8 cellular contexts compared by ENCODE assay signal in genomic region chr9:111038336-111039202, GRCh38.
A peak's percentile ranks its signal among the peaks of the same experiment; 100 is the strongest.
DNase-seq lines count a peak whose midpoint lies in the region; ATAC-seq lines count a peak whose summit lies in the region.

Gene LPAR1, minus strand, starts transcription at chr9:111038470. Its CDS starts 66,353 bp downstream, at chr9:110972117.

- H3K4me3 ChIP-seq in iPS-18a (ENCODE audit: low read length): peak within 1 kb of the TSS; percentile 69

- DNase-seq in HK-2 (ENCODE audit: unreplicated experiment): peak; percentile 39
- peak; percentile 77 for DNase-seq in astrocyte of the hippocampus (ENCODE audit: low read depth, low spot score)
- DNase-seq in retina: peak; percentile 72
- no peak for DNase-seq in stimulated activated CD4-positive, alpha-beta T cell treated with anti-CD3 and anti-CD28 coated beads, Interleukin-2, amount 100 ng/mL, for 24 hours
- DNase-seq in NCI-H345 (lab: John Stamatoyannopoulos, UW): no peak
- DNase-seq in NCI-H774 (lab: John Stamatoyannopoulos, UW): no peak

- H3K4me1 ChIP-seq in iPS-18a (ENCODE audit: control insufficient read depth, low read depth, low read length): peaks cover 9% of the 10 kb centered on the region

- peak within 1 kb of the TSS; percentile 23 for H3K9ac ChIP-seq in iPS-18a (ENCODE audit: low read length)

- H3K36me3 ChIP-seq in iPS-18a (ENCODE audit: control insufficient read depth, low read depth, low read length): no peaks in the 10 kb centered on the region

- peaks cover 37% of the 10 kb centered on the region for H3K27me3 ChIP-seq in iPS-18a (ENCODE audit: control insufficient read depth, insufficient read depth, low read length)

- H3K9me3 ChIP-seq in iPS-18a (ENCODE audit: control insufficient read depth, low read depth, low read length): no peaks in the 10 kb centered on the region

- ATAC-seq in GM18508 (IDR thresholded peaks at IDR 0.05; ENCODE audit: insufficient read depth, unreplicated experiment): peak; percentile 27

- H3K27ac ChIP-seq in iPS-18a (ENCODE audit: low read length): no peak within 1 kb of the TSS

Comparison
In these comparisons a context has a peak if more than half of its experiments do, and no peak if none do; other contexts are left out.
1. DNase-seq: peak in HK-2 (single experiment), astrocyte of the hippocampus (single experiment) and retina (single experiment); none in stimulated activated CD4-positive, alpha-beta T cell treated with anti-CD3 and anti-CD28 coated beads, Interleukin-2, amount 100 ng/mL, for 24 hours (0 of 2), NCI-H345 (single experiment) and NCI-H774 (single experiment).